10 cellular contexts compared by ENCODE assay signal in genomic region chr1:215081566-215082531, GRCh38. TPM values are rescaled to one million over a fixed set of nuclear protein-coding genes. Genes with fewer than 3 reads are reported as not detected.
A peak's percentile ranks its signal among the peaks of the same experiment; 100 is the strongest.
DNase-seq lines count a peak whose midpoint lies in the region; ATAC-seq and TF ChIP-seq lines count a peak whose summit lies in the region.
"Had no signal": no experiment of that assay in that cellular context is flagged by ENCODE, and none has a peak within 500 bp of the region (broad histone marks: within the 10 kb centered on the region; RNA-seq: fewer than 3 reads in every experiment).

No MANE protein-coding gene starts in this region.

- no peak for TF ChIP-seq CTCF in SK-N-SH (IDR thresholded peaks at IDR 0.05)
- no peak for TF ChIP-seq CTCF in osteoblast (IDR thresholded peaks at IDR 0.05; ENCODE audit: extremely low read depth, low read depth, low read length)

- no peaks in the 10 kb centered on the region for H4K20me1 ChIP-seq in SK-N-SH (ENCODE audit: insufficient read depth)
- no peaks in the 10 kb centered on the region for H4K20me1 ChIP-seq in osteoblast (ENCODE audit: insufficient read depth, low read length)

- no peaks in the 10 kb centered on the region for H3K9me2 ChIP-seq in SK-N-SH

- POLR2A ChIA-PET in SK-N-SH (lab: Yijun Ruan, JAX): no interaction called here

- peak overlapping the region; percentile 47; the same call in 1 of the 2 replicates for H2AFZ ChIP-seq in SK-N-SH (ENCODE audit: low read depth)
- H2AFZ ChIP-seq in osteoblast (ENCODE audit: low read length): peak overlapping the region; percentile 81

- H3K9ac ChIP-seq in SK-N-SH: no peak overlapping the region

- WGBS in SK-N-SH (ENCODE audit: low lambda C conversion rate): 29% methylated on average over 42 of the region's 46 CpGs

- ATAC-seq in HG02623 (IDR thresholded peaks at IDR 0.05; ENCODE audit: unreplicated experiment): no peak

- H3K79me2 ChIP-seq in SK-N-SH (ENCODE audit: insufficient read depth) (no peaks in the 10 kb centered on the region), osteoblast (ENCODE audit: insufficient read depth, low read length) (peaks cover 39% of the 10 kb centered on the region)

- peak overlapping the region; percentile 78 for H3K4me2 ChIP-seq in SK-N-SH
- peak overlapping the region; percentile 90 for H3K4me2 ChIP-seq in osteoblast (ENCODE audit: insufficient read depth, low read length)

- H3K4me3 ChIP-seq in SK-N-SH (ENCODE audit: low read depth in 2 of 2, low read length in 1 of 2): peak overlapping the region; percentile 54 to 66
- H3K4me3 ChIP-seq in osteoblast (ENCODE audit: insufficient read depth, low read length): peak overlapping the region; percentile 84
- H3K4me3 ChIP-seq: left lung had no signal

- TF ChIP-seq RAD21 in SK-N-SH (IDR thresholded peaks at IDR 0.05; ENCODE audit: low read length): no peak

- H3K27me3 ChIP-seq in SK-N-SH (ENCODE audit: insufficient read depth): peaks cover 5% of the 10 kb centered on the region; the same call in 1 of the 2 replicates
- no peaks in the 10 kb centered on the region for H3K27me3 ChIP-seq in osteoblast (ENCODE audit: insufficient read depth, low read length)

- no peak for TF ChIP-seq EP300 in SK-N-SH (IDR thresholded peaks at IDR 0.05; ENCODE audit: borderline replicate concordance in 1 of 2, low read depth in 1 of 2, low read length in 1 of 2)

- no peaks in the 10 kb centered on the region for H3K36me3 ChIP-seq in SK-N-SH (replicated peaks in 1 of 2; ENCODE audit: control insufficient read depth in 1 of 2, insufficient read depth in 2 of 2, low read length in 1 of 2)
- no peaks in the 10 kb centered on the region for H3K36me3 ChIP-seq in osteoblast (ENCODE audit: insufficient read depth, low read length)
- H3K36me3 ChIP-seq: left lung had no signal

- DNase-seq in AG20443 (ENCODE audit: low spot score): peak; percentile 24
- peak; percentile 5 for DNase-seq in SK-N-SH
- peak; percentile 74 for DNase-seq in fibroblast of peridontal ligament (ENCODE audit: extremely low read depth)
- no peak for DNase-seq in osteoblast (ENCODE audit: insufficient read length, low spot score, missing footprints)
- DNase-seq in NCI-H2227 (lab: John Stamatoyannopoulos, UW; ENCODE audit: unreplicated experiment): no peak
- no peak for DNase-seq in SHP77 (lab: John Stamatoyannopoulos, UW)
- DNase-seq in GOT3 (lab: John Stamatoyannopoulos, UW): no peak
- DNase-seq: activated B cell treated with CpG ODN at 0.5 μM for 24 hours had no signal

- H3K4me1 ChIP-seq in SK-N-SH (ENCODE audit: control insufficient read depth in 1 of 2, insufficient read depth in 2 of 2, low read depth in 1 of 2, low read length in 1 of 2): no peaks in the 10 kb centered on the region; a peak in 1 of 4 replicates
- H3K4me1 ChIP-seq in osteoblast (ENCODE audit: insufficient read depth, low read length): peaks cover 9% of the 10 kb centered on the region

- CTCF ChIA-PET in SK-N-SH (lab: Yijun Ruan, JAX): no interaction called here

- no peaks in the 10 kb centered on the region for H3F3A ChIP-seq in SK-N-SH (replicated peaks; ENCODE audit: insufficient read depth)

- H3K27ac ChIP-seq in SK-N-SH (ENCODE audit: low read depth in 2 of 2, low read length in 1 of 2): no peak overlapping the region
- peak overlapping the region; percentile 42 for H3K27ac ChIP-seq in osteoblast (ENCODE audit: low read depth, low read length)
- H3K27ac ChIP-seq: left lung had no signal

- no peaks in the 10 kb centered on the region for H3K9me3 ChIP-seq in SK-N-SH
- no peaks in the 10 kb centered on the region for H3K9me3 ChIP-seq in osteoblast (ENCODE audit: low read depth, low read length)
- H3K9me3 ChIP-seq: left lung had no signal

TF ChIP-seq in SK-N-SH, 30 proteins besides CTCF, POLR2A, EP300 and RAD21:
- TF ChIP-seq MEF2A (IDR thresholded peaks at IDR 0.05; ENCODE audit: borderline replicate concordance, low read depth): no peak
- no peak for TF ChIP-seq GATA2 (CRISPR knock-in tag; IDR thresholded peaks at IDR 0.05)
- TF ChIP-seq TAF1 (IDR thresholded peaks at IDR 0.05; ENCODE audit: borderline replicate concordance, low read depth, low read length): no peak
- TF ChIP-seq USF1 (IDR thresholded peaks at IDR 0.05; ENCODE audit: borderline replicate concordance, low read depth): no peak
- TF ChIP-seq USF2 (IDR thresholded peaks at IDR 0.05; ENCODE audit: borderline replicate concordance, low read depth, low read length): no peak
- no peak for TF ChIP-seq NRF1 (IDR thresholded peaks at IDR 0.05; ENCODE audit: low read depth, low read length)

RNA-seq across cellular contexts. Expression of gene KCNK2, which starts 0.7 kb away (rescaled TPM):
- polyA plus RNA-seq in SK-N-SH (2012; rRNA removed): 12.2 and 16.2 TPM in 2 replicates
- polyA plus RNA-seq in SK-N-SH (2012; cell fraction: cytosol; rRNA removed): 18.1 and 18.3 TPM in 2 replicates
- polyA plus RNA-seq in SK-N-SH (2012; cell fraction: nucleus; rRNA removed): 5.1 and 9.6 TPM in 2 replicates
- 86.9 and 161 TPM in 2 replicates for total RNA-seq in osteoblast
- total RNA-seq: activated B cell treated with CpG ODN at 0.5 μM for 24 hours had no signal

Comparison
In these comparisons a context has a peak if more than half of its experiments do, and no peak if none do; other contexts are left out.
1. DNase-seq: peak in AG20443 (single experiment), SK-N-SH (single experiment) and fibroblast of peridontal ligament (single experiment); none in osteoblast (single experiment), NCI-H2227 (single experiment), SHP77 (0 of 2) and GOT3 (single experiment).